ENCODE assay signal across 1 cellular context in the genomic region with DNA sequence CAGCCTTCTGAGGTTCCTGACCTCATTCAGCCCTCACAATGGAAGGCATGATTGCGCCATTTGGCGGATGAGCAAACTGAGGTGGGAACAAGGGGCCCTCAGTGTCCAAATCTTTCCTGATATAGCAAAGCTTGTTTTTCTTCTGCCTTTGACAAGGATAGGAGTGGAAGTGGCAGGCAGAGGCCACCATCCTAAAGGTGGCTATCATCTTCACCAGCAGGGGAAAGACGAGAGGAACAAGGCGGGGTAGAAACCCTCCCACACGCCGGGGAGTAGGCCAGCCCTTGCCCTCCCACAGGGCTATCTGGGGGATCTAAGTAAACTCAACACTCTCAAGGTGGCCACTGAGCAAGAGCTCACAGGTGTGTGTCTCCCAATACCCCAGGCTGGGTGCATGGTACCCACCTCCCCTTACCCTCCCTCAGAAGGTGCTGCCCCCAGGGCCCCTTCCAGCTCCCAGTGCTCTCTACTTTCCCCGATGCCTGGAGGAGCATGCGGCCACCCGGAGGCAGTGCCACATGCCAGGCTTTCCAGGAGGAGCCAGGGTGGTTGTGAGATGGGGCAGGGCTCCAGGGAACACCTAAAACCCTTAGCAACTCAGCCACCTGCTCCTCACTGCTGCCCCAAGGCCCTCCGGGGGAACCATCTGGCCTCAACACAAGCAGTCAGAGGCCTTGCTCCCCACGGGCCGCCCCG.
TF ChIP-seq lines count a peak whose summit lies in the region.

No MANE protein-coding gene starts in this region.

TF ChIP-seq in GM23338, 12 proteins besides CTCF, POLR2A, EP300 and RAD21 (continued from another document):
- TF ChIP-seq, protein P1, sequence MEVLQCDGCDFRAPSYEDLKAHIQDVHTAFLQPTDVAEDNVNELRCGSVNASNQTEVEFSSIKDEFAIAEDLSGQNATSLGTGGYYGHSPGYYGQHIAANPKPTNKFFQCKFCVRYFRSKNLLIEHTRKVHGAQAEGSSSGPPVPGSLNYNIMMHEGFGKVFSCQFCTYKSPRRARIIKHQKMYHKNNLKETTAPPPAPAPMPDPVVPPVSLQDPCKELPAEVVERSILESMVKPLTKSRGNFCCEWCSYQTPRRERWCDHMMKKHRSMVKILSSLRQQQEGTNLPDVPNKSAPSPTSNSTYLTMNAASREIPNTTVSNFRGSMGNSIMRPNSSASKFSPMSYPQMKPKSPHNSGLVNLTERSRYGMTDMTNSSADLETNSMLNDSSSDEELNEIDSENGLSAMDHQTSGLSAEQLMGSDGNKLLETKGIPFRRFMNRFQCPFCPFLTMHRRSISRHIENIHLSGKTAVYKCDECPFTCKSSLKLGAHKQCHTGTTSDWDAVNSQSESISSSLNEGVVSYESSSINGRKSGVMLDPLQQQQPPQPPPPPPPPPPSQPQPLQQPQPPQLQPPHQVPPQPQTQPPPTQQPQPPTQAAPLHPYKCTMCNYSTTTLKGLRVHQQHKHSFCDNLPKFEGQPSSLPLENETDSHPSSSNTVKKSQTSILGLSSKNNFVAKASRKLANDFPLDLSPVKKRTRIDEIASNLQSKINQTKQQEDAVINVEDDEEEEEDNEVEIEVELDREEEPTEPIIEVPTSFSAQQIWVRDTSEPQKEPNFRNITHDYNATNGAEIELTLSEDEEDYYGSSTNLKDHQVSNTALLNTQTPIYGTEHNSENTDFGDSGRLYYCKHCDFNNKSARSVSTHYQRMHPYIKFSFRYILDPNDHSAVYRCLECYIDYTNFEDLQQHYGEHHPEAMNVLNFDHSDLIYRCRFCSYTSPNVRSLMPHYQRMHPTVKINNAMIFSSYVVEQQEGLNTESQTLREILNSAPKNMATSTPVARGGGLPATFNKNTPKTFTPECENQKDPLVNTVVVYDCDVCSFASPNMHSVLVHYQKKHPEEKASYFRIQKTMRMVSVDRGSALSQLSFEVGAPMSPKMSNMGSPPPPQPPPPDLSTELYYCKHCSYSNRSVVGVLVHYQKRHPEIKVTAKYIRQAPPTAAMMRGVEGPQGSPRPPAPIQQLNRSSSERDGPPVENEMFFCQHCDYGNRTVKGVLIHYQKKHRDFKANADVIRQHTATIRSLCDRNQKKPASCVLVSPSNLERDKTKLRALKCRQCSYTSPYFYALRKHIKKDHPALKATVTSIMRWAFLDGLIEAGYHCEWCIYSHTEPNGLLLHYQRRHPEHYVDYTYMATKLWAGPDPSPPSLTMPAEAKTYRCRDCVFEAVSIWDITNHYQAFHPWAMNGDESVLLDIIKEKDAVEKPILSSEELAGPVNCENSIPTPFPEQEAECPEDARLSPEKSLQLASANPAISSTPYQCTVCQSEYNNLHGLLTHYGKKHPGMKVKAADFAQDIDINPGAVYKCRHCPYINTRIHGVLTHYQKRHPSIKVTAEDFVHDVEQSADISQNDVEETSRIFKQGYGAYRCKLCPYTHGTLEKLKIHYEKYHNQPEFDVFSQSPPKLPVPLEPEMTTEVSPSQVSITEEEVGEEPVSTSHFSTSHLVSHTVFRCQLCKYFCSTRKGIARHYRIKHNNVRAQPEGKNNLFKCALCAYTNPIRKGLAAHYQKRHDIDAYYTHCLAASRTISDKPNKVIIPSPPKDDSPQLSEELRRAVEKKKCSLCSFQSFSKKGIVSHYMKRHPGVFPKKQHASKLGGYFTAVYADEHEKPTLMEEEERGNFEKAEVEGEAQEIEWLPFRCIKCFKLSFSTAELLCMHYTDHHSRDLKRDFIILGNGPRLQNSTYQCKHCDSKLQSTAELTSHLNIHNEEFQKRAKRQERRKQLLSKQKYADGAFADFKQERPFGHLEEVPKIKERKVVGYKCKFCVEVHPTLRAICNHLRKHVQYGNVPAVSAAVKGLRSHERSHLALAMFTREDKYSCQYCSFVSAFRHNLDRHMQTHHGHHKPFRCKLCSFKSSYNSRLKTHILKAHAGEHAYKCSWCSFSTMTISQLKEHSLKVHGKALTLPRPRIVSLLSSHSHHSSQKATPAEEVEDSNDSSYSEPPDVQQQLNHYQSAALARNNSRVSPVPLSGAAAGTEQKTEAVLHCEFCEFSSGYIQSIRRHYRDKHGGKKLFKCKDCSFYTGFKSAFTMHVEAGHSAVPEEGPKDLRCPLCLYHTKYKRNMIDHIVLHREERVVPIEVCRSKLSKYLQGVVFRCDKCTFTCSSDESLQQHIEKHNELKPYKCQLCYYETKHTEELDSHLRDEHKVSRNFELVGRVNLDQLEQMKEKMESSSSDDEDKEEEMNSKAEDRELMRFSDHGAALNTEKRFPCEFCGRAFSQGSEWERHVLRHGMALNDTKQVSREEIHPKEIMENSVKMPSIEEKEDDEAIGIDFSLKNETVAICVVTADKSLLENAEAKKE (CRISPR knock-in tag; IDR thresholded peaks at IDR 0.05), result no peak
- TF ChIP-seq, protein P2, sequence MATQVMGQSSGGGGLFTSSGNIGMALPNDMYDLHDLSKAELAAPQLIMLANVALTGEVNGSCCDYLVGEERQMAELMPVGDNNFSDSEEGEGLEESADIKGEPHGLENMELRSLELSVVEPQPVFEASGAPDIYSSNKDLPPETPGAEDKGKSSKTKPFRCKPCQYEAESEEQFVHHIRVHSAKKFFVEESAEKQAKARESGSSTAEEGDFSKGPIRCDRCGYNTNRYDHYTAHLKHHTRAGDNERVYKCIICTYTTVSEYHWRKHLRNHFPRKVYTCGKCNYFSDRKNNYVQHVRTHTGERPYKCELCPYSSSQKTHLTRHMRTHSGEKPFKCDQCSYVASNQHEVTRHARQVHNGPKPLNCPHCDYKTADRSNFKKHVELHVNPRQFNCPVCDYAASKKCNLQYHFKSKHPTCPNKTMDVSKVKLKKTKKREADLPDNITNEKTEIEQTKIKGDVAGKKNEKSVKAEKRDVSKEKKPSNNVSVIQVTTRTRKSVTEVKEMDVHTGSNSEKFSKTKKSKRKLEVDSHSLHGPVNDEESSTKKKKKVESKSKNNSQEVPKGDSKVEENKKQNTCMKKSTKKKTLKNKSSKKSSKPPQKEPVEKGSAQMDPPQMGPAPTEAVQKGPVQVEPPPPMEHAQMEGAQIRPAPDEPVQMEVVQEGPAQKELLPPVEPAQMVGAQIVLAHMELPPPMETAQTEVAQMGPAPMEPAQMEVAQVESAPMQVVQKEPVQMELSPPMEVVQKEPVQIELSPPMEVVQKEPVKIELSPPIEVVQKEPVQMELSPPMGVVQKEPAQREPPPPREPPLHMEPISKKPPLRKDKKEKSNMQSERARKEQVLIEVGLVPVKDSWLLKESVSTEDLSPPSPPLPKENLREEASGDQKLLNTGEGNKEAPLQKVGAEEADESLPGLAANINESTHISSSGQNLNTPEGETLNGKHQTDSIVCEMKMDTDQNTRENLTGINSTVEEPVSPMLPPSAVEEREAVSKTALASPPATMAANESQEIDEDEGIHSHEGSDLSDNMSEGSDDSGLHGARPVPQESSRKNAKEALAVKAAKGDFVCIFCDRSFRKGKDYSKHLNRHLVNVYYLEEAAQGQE (IDR thresholded peaks at IDR 0.05; ENCODE audit: unreplicated experiment), result no peak
- TF ChIP-seq STAT1 (IDR thresholded peaks at IDR 0.05; ENCODE audit: unreplicated experiment) (no peak), ZNF114 (CRISPR knock-in tag; IDR thresholded peaks at IDR 0.05) (no peak), EZH2phosphoT487 (IDR thresholded peaks at IDR 0.05; ENCODE audit: unreplicated experiment) (no peak), NANOG (IDR thresholded peaks at IDR 0.05; ENCODE audit: borderline replicate concordance) (no peak), EZH2 (IDR thresholded peaks at IDR 0.05; ENCODE audit: low read depth, unreplicated experiment) (no peak)
